In genomic region chr1:117732956-117733355, GRCh38 we compare ENCODE assay signal across 17 cellular contexts.
A peak's percentile ranks its signal among the peaks of the same experiment; 100 is the strongest.
DNase-seq lines count a peak whose midpoint lies in the region; ATAC-seq lines count a peak whose summit lies in the region.
"Had no signal": no experiment of that assay in that cellular context is flagged by ENCODE, and none has a peak within 500 bp of the region (broad histone marks: within the 10 kb centered on the region; RNA-seq: fewer than 3 reads in every experiment).

No MANE protein-coding gene starts in this region.

- no peaks in the 10 kb centered on the region for H3K27me3 Mint-ChIP-seq in activated T-cell treated with anti-CD3 and anti-CD28 coated beads, Interleukin-2, amount 50 U/mL, for 72 hours (ENCODE audit: low read depth)
- H3K27me3 Mint-ChIP-seq: CD4-positive, alpha-beta memory T cell had no signal

- peaks cover 0 to 5% of the 10 kb centered on the region in 2 donors for H3K9me3 Mint-ChIP-seq in activated T-cell treated with anti-CD3 and anti-CD28 coated beads, Interleukin-2, amount 50 U/mL, for 72 hours

- no peak overlapping the region for H3K14ac ChIP-seq in mesenchymal stem cell (ENCODE audit: low read length in 2 of 2)

- no peaks in the 10 kb centered on the region for H3K79me1 ChIP-seq in mesenchymal stem cell (replicated peaks; ENCODE audit: low read length, poor library complexity, severe bottlenecking)

- no peak overlapping the region for H4K8ac ChIP-seq in mesenchymal stem cell (ENCODE audit: low read length)

- H4K91ac ChIP-seq in mesenchymal stem cell (ENCODE audit: low read length): peak overlapping the region; percentile 83

- no peaks in the 10 kb centered on the region for H3K36me3 ChIP-seq in mesenchymal stem cell (ENCODE audit: control insufficient read depth in 1 of 2, insufficient read depth in 2 of 2, low read depth in 1 of 2, low read length in 2 of 2)
- H3K36me3 ChIP-seq: BLaER1 had no signal

- 84% methylated on average over 7 of the region's 7 CpGs for WGBS in mesenchymal stem cell

- H2BK120ac ChIP-seq in mesenchymal stem cell (ENCODE audit: low read depth, low read length): peak overlapping the region; percentile 34

- H3K27me3 ChIP-seq in mesenchymal stem cell (ENCODE audit: control insufficient read depth in 1 of 2, insufficient read depth in 1 of 2, low read length in 2 of 2): no peaks in the 10 kb centered on the region
- H3K27me3 ChIP-seq: BLaER1 had no signal

- H2AK5ac ChIP-seq in mesenchymal stem cell (ENCODE audit: low read length, severe bottlenecking): no peak overlapping the region

- peak overlapping the region; percentile 48 for H2BK5ac ChIP-seq in mesenchymal stem cell (ENCODE audit: low read depth, low read length, poor library complexity, severe bottlenecking)

- peaks cover 6% of the 10 kb centered on the region for H3K9me3 ChIP-seq in mesenchymal stem cell (ENCODE audit: control insufficient read depth, low read length)

- peak overlapping the region; percentile 3 for H3K27ac Mint-ChIP-seq in activated T-cell treated with anti-CD3 and anti-CD28 coated beads, Interleukin-2, amount 50 U/mL, for 72 hours

- H2BK15ac ChIP-seq in mesenchymal stem cell (ENCODE audit: low read depth, poor library complexity, severe bottlenecking): no peak overlapping the region

- H3K4me1 Mint-ChIP-seq in activated T-cell treated with anti-CD3 and anti-CD28 coated beads, Interleukin-2, amount 50 U/mL, for 72 hours (ENCODE audit: low read depth): peaks cover 7% of the 10 kb centered on the region

- H3K27ac ChIP-seq in mesenchymal stem cell (ENCODE audit: low read length, poor library complexity, severe bottlenecking): no peak overlapping the region
- H3K27ac ChIP-seq: BLaER1 had no signal

- H2AFZ ChIP-seq in mesenchymal stem cell (ENCODE audit: low read depth, low read length): no peak overlapping the region

- H3K4me2 ChIP-seq in mesenchymal stem cell (ENCODE audit: low read length, poor library complexity, severe bottlenecking): no peak overlapping the region
- H3K4me2 ChIP-seq: BLaER1 had no signal

- DNase-seq in activated T-cell treated with anti-CD3 and anti-CD28 coated beads, Interleukin-2, amount 50 U/mL, for 72 hours: no peak
- DNase-seq in activated T-cell treated with anti-CD3 and anti-CD28 coated beads for 4 hours (no peak), cerebellar cortex (ENCODE audit: low spot score) (peak; percentile 71), mesenchymal stem cell (no peak), NCI-H226 (no peak)
- DNase-seq: 8988T; CD4-positive, alpha-beta memory T cell; DMS79; GF-D8; KBM-7 had no signal

- H2BK12ac ChIP-seq in mesenchymal stem cell (ENCODE audit: low read length in 2 of 2): peak overlapping the region in 1 of 2 experiments; percentile 77

- H3K36me3 Mint-ChIP-seq in activated T-cell treated with anti-CD3 and anti-CD28 coated beads, Interleukin-2, amount 50 U/mL, for 72 hours (ENCODE audit: insufficient read depth in 2 of 2): peaks cover 0 to under 1% of the 10 kb centered on the region in 2 donors
- H3K36me3 Mint-ChIP-seq: CD14-positive monocyte had no signal

- no peak for ATAC-seq in activated T-cell treated with anti-CD3 and anti-CD28 coated beads, Interleukin-2, amount 50 U/mL, for 72 hours (replicated peaks in 1 of 2)
- ATAC-seq in GM18511 (IDR thresholded peaks at IDR 0.05; ENCODE audit: unreplicated experiment) (no peak), HG03045 (IDR thresholded peaks at IDR 0.05; ENCODE audit: unreplicated experiment) (no peak)
- ATAC-seq: HCT116, HepG2 had no signal

- no peak overlapping the region for H3K23ac ChIP-seq in mesenchymal stem cell (ENCODE audit: low read length in 2 of 2)

- H3K4me3 ChIP-seq in mesenchymal stem cell (ENCODE audit: insufficient read depth in 1 of 2, low read depth in 1 of 2, low read length in 2 of 2): no peak overlapping the region
- H3K4me3 ChIP-seq: BLaER1 had no signal

- no peak overlapping the region for H3K4ac ChIP-seq in mesenchymal stem cell (ENCODE audit: low read depth in 1 of 2, low read length in 2 of 2)

- H3K4me3 Mint-ChIP-seq in activated T-cell treated with anti-CD3 and anti-CD28 coated beads, Interleukin-2, amount 50 U/mL, for 72 hours: no peak overlapping the region
- H3K4me3 Mint-ChIP-seq: CD14-positive monocyte; CD4-positive, alpha-beta memory T cell; IgD-negative memory B cell had no signal

- no peak overlapping the region for H3K18ac ChIP-seq in mesenchymal stem cell (ENCODE audit: low read depth in 1 of 2, low read length in 2 of 2)

- peaks cover 3% of the 10 kb centered on the region for H3K4me1 ChIP-seq in mesenchymal stem cell (ENCODE audit: control insufficient read depth, insufficient read depth, low read depth, low read length)

- H3K9ac ChIP-seq in mesenchymal stem cell (ENCODE audit: low read length): no peak overlapping the region
- H3K9ac ChIP-seq: BLaER1 had no signal
